In the genomic region with DNA sequence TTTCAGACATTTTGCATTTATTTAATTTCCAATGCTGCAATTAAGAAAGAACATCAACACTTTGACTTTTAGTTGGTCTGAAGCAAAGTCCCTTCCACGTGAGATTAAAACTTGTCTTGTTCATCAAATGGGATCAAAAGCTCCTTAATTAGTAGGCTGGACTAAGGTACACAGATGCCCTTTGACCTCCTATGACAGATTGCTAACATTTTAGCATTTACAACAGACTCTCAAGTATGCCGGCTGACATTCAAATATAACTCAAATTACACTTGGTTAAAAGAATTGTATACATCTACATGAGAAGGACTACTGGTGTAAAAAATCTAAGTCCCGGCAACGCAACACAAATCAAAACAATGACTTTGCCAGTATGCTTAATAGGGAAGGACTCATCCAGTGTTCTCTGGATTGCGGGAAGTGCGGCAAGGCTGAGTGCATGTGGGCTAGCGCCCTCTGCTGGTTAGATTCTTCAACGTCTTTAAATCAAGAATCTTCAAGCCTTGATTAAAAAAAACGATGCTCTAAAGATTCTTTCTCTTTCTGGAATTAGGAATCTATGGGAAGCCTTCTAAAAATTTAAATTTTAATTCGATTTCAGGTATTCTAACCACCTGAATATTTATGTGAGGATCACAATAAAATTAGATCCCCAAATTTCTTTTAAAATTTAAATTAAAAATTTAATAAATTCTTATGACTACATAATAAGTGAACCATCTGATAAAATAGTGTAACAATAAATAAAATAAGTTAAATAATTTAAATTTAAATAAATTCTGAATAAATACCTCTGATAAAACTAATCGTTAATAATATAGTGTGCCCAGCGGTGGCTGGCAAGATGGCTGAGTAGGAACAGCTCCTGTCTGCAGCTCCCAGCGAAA, we compare ENCODE assay signal across 8 cellular contexts.
DNase-seq lines count a peak whose midpoint lies in the region; ATAC-seq and TF ChIP-seq lines count a peak whose summit lies in the region.

No MANE protein-coding gene starts in this region.

- intact Hi-C loops in tibial artery (cut with DNase I; ENCODE audit: low total_unique reads) = no loop called here

- no peaks in the 10 kb centered on the region for H3K9me3 Mint-ChIP-seq in naive thymus-derived CD8-positive, alpha-beta T cell

- no peaks in the 10 kb centered on the region for H3K36me3 ChIP-seq in tibial artery

- ATAC-seq in GM18508 (IDR thresholded peaks at IDR 0.05; ENCODE audit: insufficient read depth, unreplicated experiment) = peak; percentile 65
- ATAC-seq in naive thymus-derived CD8-positive, alpha-beta T cell = no peak

- no peak overlapping the region for H3K4me3 ChIP-seq in tibial artery

- H3K36me3 Mint-ChIP-seq in naive thymus-derived CD8-positive, alpha-beta T cell = no peaks in the 10 kb centered on the region

- H3K27ac Mint-ChIP-seq in naive thymus-derived CD8-positive, alpha-beta T cell = no peak overlapping the region

- H3K27ac ChIP-seq in tibial artery = no peak overlapping the region

- H3K4me1 ChIP-seq in tibial artery = no peaks in the 10 kb centered on the region

- POLR2A ChIA-PET in naive thymus-derived CD8-positive, alpha-beta T cell (lab: Charles Lee) = no interaction called here

- peak; percentile 73 for DNase-seq in AG08395 (ENCODE audit: low spot score)
- DNase-seq in HT1080 (ENCODE audit: low read depth) = peak; percentile 64
- peak; percentile 90 for DNase-seq in NCI-H82 (lab: John Stamatoyannopoulos, UW)
- peak; percentile 57 for DNase-seq in activated CD8-positive, alpha-beta memory T cell treated with anti-CD3 and anti-CD28 coated beads, Interleukin-2, amount 50 U/mL, for 48 hours
- peak; percentile 83 for DNase-seq in fibroblast of gingiva (ENCODE audit: low read depth)
- DNase-seq in naive thymus-derived CD8-positive, alpha-beta T cell = peak in 6 of 10 donors; percentile 12 to 40 (median 28)
- DNase-seq in tibial artery = peak; percentile 54 to 70

- no peaks in the 10 kb centered on the region for H3K9me3 ChIP-seq in tibial artery

- H3K4me1 Mint-ChIP-seq in naive thymus-derived CD8-positive, alpha-beta T cell = no peaks in the 10 kb centered on the region

- no peak overlapping the region for H3K4me3 Mint-ChIP-seq in naive thymus-derived CD8-positive, alpha-beta T cell

- H3K27me3 Mint-ChIP-seq in naive thymus-derived CD8-positive, alpha-beta T cell = peaks cover 0 to 4% (median 2%) of the 10 kb centered on the region in 5 donors

- TF ChIP-seq CTCF in tibial artery (IDR thresholded peaks at IDR 0.05) = peak; percentile 61 to 76

- H3K27me3 ChIP-seq in tibial artery = peaks cover 0 to 6% of the 10 kb centered on the region in 2 donors

Comparison
In these comparisons a context has a peak if more than half of its experiments do, and no peak if none do; other contexts are left out.
1. DNase-seq: peak in every context shown above with its lines; median percentile 90 in NCI-H82; 83 in fibroblast of gingiva; 73 in AG08395; 64 in HT1080; 62 in tibial artery; 57 in activated CD8-positive, alpha-beta memory T cell treated with anti-CD3 and anti-CD28 coated beads, Interleukin-2, amount 50 U/mL, for 48 hours; 28 in naive thymus-derived CD8-positive, alpha-beta T cell.